8 cellular contexts compared by ENCODE assay signal in the genomic region with DNA sequence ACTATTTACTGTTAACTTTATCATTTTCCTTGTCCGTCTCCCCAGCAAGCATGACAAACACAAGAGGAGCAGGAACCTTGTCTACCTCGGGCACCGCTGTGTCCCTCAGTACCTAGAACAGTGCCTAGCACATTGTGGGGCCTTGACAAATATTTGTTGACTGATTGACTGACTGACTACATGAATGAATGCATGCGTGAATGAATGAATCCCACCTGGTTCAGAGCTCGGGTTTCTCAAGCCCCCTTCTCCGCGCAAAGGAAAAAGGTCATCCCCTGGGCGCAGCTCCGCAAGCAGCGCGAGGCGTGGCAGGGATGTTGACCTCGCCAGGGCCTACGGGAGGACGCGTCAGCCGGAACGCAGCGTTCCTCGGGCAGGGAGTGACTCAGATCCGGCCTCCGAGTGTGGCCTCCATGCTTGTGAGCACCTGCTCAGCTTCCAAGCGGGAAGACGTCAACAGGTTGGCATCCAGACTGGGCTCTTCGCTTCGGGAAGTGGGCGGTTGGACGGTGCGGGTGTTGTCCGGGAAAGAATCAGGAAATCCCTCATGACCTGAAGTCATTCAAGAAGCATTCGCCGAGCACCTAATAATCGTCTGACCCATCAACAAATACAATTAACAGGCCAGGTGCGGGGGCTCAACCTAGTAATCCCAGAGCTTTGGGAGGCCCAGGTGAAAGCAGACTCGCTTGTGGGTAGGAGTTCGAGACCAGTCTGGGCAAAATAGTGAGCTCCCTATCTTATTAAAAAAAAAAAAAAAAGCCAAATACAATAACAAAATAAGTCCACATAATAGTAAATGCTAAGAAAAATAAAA. TPM values are rescaled to one million over a fixed set of nuclear protein-coding genes. Genes with fewer than 3 reads are reported as not detected.
DNase-seq lines count a peak whose midpoint lies in the region; ATAC-seq and TF ChIP-seq lines count a peak whose summit lies in the region.

No MANE protein-coding gene starts in this region.

- no peak for TF ChIP-seq CTCF in cardiac muscle cell (IDR thresholded peaks at IDR 0.05; ENCODE audit: low read depth, low read length)
- no peak for TF ChIP-seq CTCF in prostate gland (IDR thresholded peaks at IDR 0.05)

- ATAC-seq in GM19372 (IDR thresholded peaks at IDR 0.05; ENCODE audit: low read depth, unreplicated experiment) (peak; percentile 45), HG03469 (IDR thresholded peaks at IDR 0.05; ENCODE audit: unreplicated experiment) (peak; percentile 15)
- ATAC-seq in activated T-helper 17 cell treated with anti-CD3 and anti-CD28 coated beads, Interleukin-2, amount 50 U/mL, for 72 hours (replicated peaks) = peak; percentile 77

- H3K36me3 Mint-ChIP-seq in activated T-helper 17 cell treated with anti-CD3 and anti-CD28 coated beads, Interleukin-2, amount 50 U/mL, for 72 hours (ENCODE audit: low read depth) = peaks cover 29% of the 10 kb centered on the region

- H3K27ac ChIP-seq in ACC112 (ENCODE audit: low read depth, low read length) (peak overlapping the region; percentile 54), cardiac muscle cell (peak overlapping the region; percentile 53), prostate gland (peak overlapping the region; percentile 93 to 95)

- H3K9me3 Mint-ChIP-seq in activated T-helper 17 cell treated with anti-CD3 and anti-CD28 coated beads, Interleukin-2, amount 50 U/mL, for 72 hours = peaks cover 8% of the 10 kb centered on the region

- peak overlapping the region; percentile 70 for H2AFZ ChIP-seq in ACC112 (ENCODE audit: low read length, unreplicated experiment)

- DNase-seq in cardiac muscle cell (ENCODE audit: low read depth in 1 of 2, low spot score in 1 of 2) = peak in 1 of 2 donors; percentile 87
- peak; percentile 23 for DNase-seq in prostate gland (ENCODE audit: low spot score)
- no peak for DNase-seq in SIG-M5 (lab: John Stamatoyannopoulos, UW)
- no peak for DNase-seq in NCI-H187 treated with DMSO at 0.1 percent for 48 hours (lab: John Stamatoyannopoulos, UW)

- 34% methylated on average over 36 of the region's 36 CpGs for WGBS in prostate gland

- peak overlapping the region; percentile 100 for H3K27ac Mint-ChIP-seq in activated T-helper 17 cell treated with anti-CD3 and anti-CD28 coated beads, Interleukin-2, amount 50 U/mL, for 72 hours

- TF ChIP-seq POLR2A in prostate gland (IDR thresholded peaks at IDR 0.05) = no peak

- peak overlapping the region; percentile 96 for H3K4me3 Mint-ChIP-seq in activated T-helper 17 cell treated with anti-CD3 and anti-CD28 coated beads, Interleukin-2, amount 50 U/mL, for 72 hours

- H3K4me3 ChIP-seq in ACC112 (ENCODE audit: low read depth, low read length) (peak overlapping the region; percentile 48), cardiac muscle cell (no peak overlapping the region), prostate gland (peak overlapping the region; percentile 40 to 53)

- H3K4me1 ChIP-seq in ACC112 (ENCODE audit: control insufficient read depth, insufficient read depth, low read length, unreplicated experiment) = peaks cover 16% of the 10 kb centered on the region
- no peaks in the 10 kb centered on the region for H3K4me1 ChIP-seq in cardiac muscle cell (ENCODE audit: low read depth)
- H3K4me1 ChIP-seq in prostate gland (replicated peaks) = no peaks in the 10 kb centered on the region

- peaks cover 24% of the 10 kb centered on the region for H3K4me1 Mint-ChIP-seq in activated T-helper 17 cell treated with anti-CD3 and anti-CD28 coated beads, Interleukin-2, amount 50 U/mL, for 72 hours

- H3K36me3 ChIP-seq in ACC112 (ENCODE audit: insufficient read depth, low read length) = no peaks in the 10 kb centered on the region
- H3K36me3 ChIP-seq in cardiac muscle cell = no peaks in the 10 kb centered on the region
- no peaks in the 10 kb centered on the region for H3K36me3 ChIP-seq in prostate gland

- no peaks in the 10 kb centered on the region for H3K9me3 ChIP-seq in cardiac muscle cell (ENCODE audit: low read depth)
- no peaks in the 10 kb centered on the region for H3K9me3 ChIP-seq in prostate gland

- H3K27me3 Mint-ChIP-seq in activated T-helper 17 cell treated with anti-CD3 and anti-CD28 coated beads, Interleukin-2, amount 50 U/mL, for 72 hours = no peaks in the 10 kb centered on the region

- H3K79me2 ChIP-seq in ACC112 (ENCODE audit: control insufficient read depth, insufficient read depth, low read length, unreplicated experiment) = no peaks in the 10 kb centered on the region

- H3K27me3 ChIP-seq in ACC112 (ENCODE audit: insufficient read depth, low read length) = no peaks in the 10 kb centered on the region
- no peaks in the 10 kb centered on the region for H3K27me3 ChIP-seq in cardiac muscle cell
- H3K27me3 ChIP-seq in prostate gland (replicated peaks; ENCODE audit: insufficient read depth) = no peaks in the 10 kb centered on the region

- intact Hi-C loops in prostate gland (cut with DNase I) = no loop called here

RNA-seq across cellular contexts. Expression of a gene that starts 13.9 kb away (rescaled TPM):
- total RNA-seq in activated T-helper 17 cell treated with anti-CD3 and anti-CD28 coated beads, Interleukin-2, amount 50 U/mL, for 72 hours = 1,000 to 10,000 TPM in 1 of 2 donors, 100 to 1,000 TPM in 1; 955 to 1,030 TPM
- total RNA-seq in cardiac muscle cell (831 and 1,139 TPM in 2 replicates), prostate gland (1,000 to 10,000 TPM in 1 of 2 donors, 100 to 1,000 TPM in 1; 854 to 1,154 TPM)
- polyA plus RNA-seq in cardiac muscle cell = 897 and 1,281 TPM in 2 replicates

Comparison
In these comparisons a context has a peak if more than half of its experiments do, and no peak if none do; other contexts are left out.
1. ATAC-seq: peak in every context shown above with its lines; median percentile 77 in activated T-helper 17 cell treated with anti-CD3 and anti-CD28 coated beads, Interleukin-2, amount 50 U/mL, for 72 hours; 45 in GM19372; 15 in HG03469.